In the genomic region with DNA sequence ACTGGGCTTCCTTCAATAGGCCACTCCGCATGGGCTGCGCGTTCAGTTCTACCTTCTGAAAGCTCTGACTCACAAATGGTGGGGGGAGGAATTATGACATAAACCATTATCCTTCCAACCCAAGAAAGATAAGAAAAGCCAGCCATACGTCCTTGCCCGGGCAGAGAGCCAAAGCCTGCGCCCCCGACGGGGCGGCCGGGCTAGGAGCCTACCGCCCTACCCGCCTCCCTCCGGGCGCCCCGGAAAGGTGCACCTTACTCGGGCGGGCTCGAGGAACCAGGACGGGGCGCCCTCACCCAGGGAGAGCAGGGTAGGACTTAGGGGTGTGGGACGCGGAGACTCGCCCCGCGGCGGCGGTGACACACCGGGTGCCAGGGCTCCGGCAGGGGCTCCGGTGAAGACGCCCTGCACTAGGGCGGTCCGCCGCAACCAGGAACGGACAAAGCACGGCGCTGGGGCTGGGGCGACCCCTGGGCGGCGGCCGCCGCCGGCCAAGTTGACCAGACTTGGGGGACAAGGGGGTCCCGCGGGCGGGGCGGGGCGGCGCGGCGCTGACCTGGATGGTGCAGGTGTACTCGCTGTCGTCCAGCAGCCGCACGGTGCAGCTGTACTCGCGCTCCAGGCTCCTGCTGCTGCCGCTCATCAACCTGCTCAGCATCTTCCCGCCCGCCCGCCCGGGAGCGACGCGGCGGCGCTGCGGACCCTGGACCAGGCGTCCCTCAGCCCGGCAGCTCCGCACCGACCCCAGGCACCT, we compare ENCODE assay signal across 9 cellular contexts. TPM values are rescaled to one million over a fixed set of nuclear protein-coding genes. Genes with fewer than 3 reads are reported as not detected.
DNase-seq lines count a peak whose midpoint lies in the region; ATAC-seq and TF ChIP-seq lines count a peak whose summit lies in the region.
"Had no signal": no experiment of that assay in that cellular context is flagged by ENCODE, and none has a peak within 500 bp of the region (broad histone marks: within the 10 kb centered on the region; RNA-seq: fewer than 3 reads in every experiment).

No MANE protein-coding gene starts in this region.

- H3K27ac Mint-ChIP-seq in activated naive CD8-positive, alpha-beta T cell = no peak overlapping the region

- H3K27ac ChIP-seq in RWPE2 (ENCODE audit: poor library complexity, severe bottlenecking) (peak overlapping the region; percentile 81), heart left ventricle (peak overlapping the region in 4 of 12 donors; percentile 3 to 60 (median 28)), psoas muscle (no peak overlapping the region)

- H3K36me3 ChIP-seq in RWPE2 (ENCODE audit: low read depth) (no peaks in the 10 kb centered on the region), heart left ventricle (no peaks in the 10 kb centered on the region), psoas muscle (ENCODE audit: insufficient read depth in 1 of 2, low read depth in 1 of 2) (no peaks in the 10 kb centered on the region)

- H3K4me1 Mint-ChIP-seq in activated naive CD8-positive, alpha-beta T cell (ENCODE audit: low read depth) = peaks cover 17% of the 10 kb centered on the region

- 1 to 3% (median 2%) methylated on average over 21 to 72 of the region's 72 CpGs for WGBS in heart left ventricle, 4 donors
- WGBS in psoas muscle, 3 donors = 1 to 3% (median 2%) methylated on average over 26 to 72 of the region's 72 CpGs

- H3K4me1 ChIP-seq in RWPE2 (ENCODE audit: insufficient read depth, poor library complexity, severe bottlenecking) (peaks cover 27% of the 10 kb centered on the region), heart left ventricle (peaks cover 0 to 27% (median 9%) of the 10 kb centered on the region in 12 donors), psoas muscle (peaks cover 5% of the 10 kb centered on the region)

- peaks cover 39% of the 10 kb centered on the region for H3K27me3 Mint-ChIP-seq in activated naive CD8-positive, alpha-beta T cell

- peak overlapping the region; percentile 63 for H3K4me3 ChIP-seq in RWPE2 (ENCODE audit: severe bottlenecking)
- H3K4me3 ChIP-seq in heart left ventricle = peak overlapping the region; percentile 38 to 86 (median 58)
- H3K4me3 ChIP-seq in psoas muscle = peak overlapping the region; percentile 68

- no peaks in the 10 kb centered on the region for H3K36me3 Mint-ChIP-seq in activated naive CD8-positive, alpha-beta T cell

- TF ChIP-seq CTCF in RWPE2 (IDR thresholded peaks at IDR 0.05; ENCODE audit: poor library complexity, severe bottlenecking) (peak; percentile 25), heart left ventricle (IDR thresholded peaks at IDR 0.05) (no peak), psoas muscle (IDR thresholded peaks at IDR 0.05) (no peak)

- DNase-seq in NCI-H2081 (lab: John Stamatoyannopoulos, UW) (peak; percentile 67 to 83), NCI-H2081 treated with DMSO at 0.1 percent for 48 hours (lab: John Stamatoyannopoulos, UW) (no peak), RWPE2 (ENCODE audit: low spot score) (peak; percentile 86), heart left ventricle (peak in 3 of 5 donors; percentile 9 to 63 (median 25)), psoas muscle (peak in 1 of 2 donors; percentile 16), NCI-H2196 (lab: John Stamatoyannopoulos, UW; ENCODE audit: unreplicated experiment) (no peak)
- DNase-seq: DND-41 had no signal

- H3K9me3 Mint-ChIP-seq in activated naive CD8-positive, alpha-beta T cell (ENCODE audit: low read depth) = no peaks in the 10 kb centered on the region

- H3K9me3 ChIP-seq in RWPE2 (ENCODE audit: severe bottlenecking) (no peaks in the 10 kb centered on the region), heart left ventricle (no peaks in the 10 kb centered on the region), psoas muscle (no peaks in the 10 kb centered on the region)

- intact Hi-C loops in heart left ventricle (cut with DNase I) (no loop called here), psoas muscle (cut with DNase I) (no loop called here)

- peak; percentile 20 for ATAC-seq in HG03095 (IDR thresholded peaks at IDR 0.05; ENCODE audit: unreplicated experiment)
- peak; percentile 63 for ATAC-seq in RWPE2 (ENCODE audit: low read depth)
- ATAC-seq in heart left ventricle = peak in 2 of 4 donors; percentile 29 to 44
- ATAC-seq in psoas muscle = peak; percentile 11 to 47 (median 38)

- H3K27me3 ChIP-seq in RWPE2 (ENCODE audit: insufficient read depth, poor library complexity, severe bottlenecking) (no peaks in the 10 kb centered on the region), heart left ventricle (peaks cover 5 to 77% (median 30%) of the 10 kb centered on the region in 9 donors), psoas muscle (ENCODE audit: insufficient read depth in 3 of 3, low read length in 2 of 3) (peaks cover 5 to 72% (median 11%) of the 10 kb centered on the region in 3 donors)

- H3K4me3 Mint-ChIP-seq in activated naive CD8-positive, alpha-beta T cell = peak overlapping the region; percentile 91

- TF ChIP-seq POLR2A in heart left ventricle (IDR thresholded peaks at IDR 0.05) = no peak

RNA-seq across cellular contexts. Expression of a gene that starts 0.5 kb away (rescaled TPM):
- total RNA-seq in heart left ventricle = 100 to 1,000 TPM in 1 of 9 donors, 10 to 100 TPM in 8; 35.4 to 110 (median 70.0) TPM
- 10 to 100 TPM; 12.5 to 13.3 TPM for polyA plus RNA-seq in heart left ventricle
- total RNA-seq in psoas muscle = not detected
- polyA plus RNA-seq in psoas muscle = under 1 TPM in 2 of 3 donors, not detected in 1; under 0.01 to 0.01 TPM

Comparison
In these comparisons a context has a peak if more than half of its experiments do, and no peak if none do; other contexts are left out.
1. DNase-seq: peak in NCI-H2081 (2 of 2), RWPE2 (single experiment) and heart left ventricle (3 of 5); none in NCI-H2081 treated with DMSO at 0.1 percent for 48 hours (single experiment) and NCI-H2196 (single experiment).
2. RNA of a gene that starts 0.5 kb away (total RNA-seq): 35.4 to 110 TPM in heart left ventricle; not detected in psoas muscle; every median in the first group is over 10 times any median in the second.
3. Peak in every context shown above with its lines, with median percentiles within 50 percentile points of each other: H3K4me3 ChIP-seq.